In genomic region chr11:86940122-86940777, GRCh38 we compare ENCODE assay signal across 9 cellular contexts. TPM values are rescaled to one million over a fixed set of nuclear protein-coding genes. Genes with fewer than 3 reads are reported as not detected.
DNase-seq lines count a peak whose midpoint lies in the region; ATAC-seq, FAIRE-seq and TF ChIP-seq lines count a peak whose summit lies in the region.
"Had no signal": no experiment of that assay in that cellular context is flagged by ENCODE, and none has a peak within 500 bp of the region (broad histone marks: within the 10 kb centered on the region; RNA-seq: fewer than 3 reads in every experiment).

No MANE protein-coding gene starts in this region.

- no peak overlapping the region for H4K8ac ChIP-seq in H1 (ENCODE audit: extremely low read depth, insufficient read depth, low read length)
- peak overlapping the region; percentile 56 for H4K8ac ChIP-seq in mesenchymal stem cell (ENCODE audit: low read length)

- H2BK15ac ChIP-seq in H1 (ENCODE audit: low read length), result peak overlapping the region; percentile 7; the same call in 1 of the 2 replicates
- no peak overlapping the region for H2BK15ac ChIP-seq in mesenchymal stem cell (ENCODE audit: low read depth, poor library complexity, severe bottlenecking)

- no peak overlapping the region for H3K14ac ChIP-seq in H1 (ENCODE audit: insufficient read length)
- H3K14ac ChIP-seq in mesenchymal stem cell (ENCODE audit: low read length in 2 of 2), result no peak overlapping the region

- no peak overlapping the region for H3K23ac ChIP-seq in H1 (ENCODE audit: insufficient read length)
- H3K23ac ChIP-seq in mesenchymal stem cell (ENCODE audit: low read length in 2 of 2), result peak overlapping the region in 1 of 2 experiments; percentile 31

- TF ChIP-seq POLR2A in H1 (IDR thresholded peaks at IDR 0.05; ENCODE audit: control extremely low read depth in 1 of 2, low read depth in 2 of 2, low read length in 2 of 2), result no peak
- no peak for TF ChIP-seq POLR2A in testis (IDR thresholded peaks at IDR 0.05)

- H2AFZ ChIP-seq in H1 (ENCODE audit: low read length) (peak overlapping the region; percentile 60), mesenchymal stem cell (ENCODE audit: low read depth, low read length) (peak overlapping the region; percentile 51)

- H3K27ac ChIP-seq in H1 (ENCODE audit: low read depth, low read length), result no peak overlapping the region
- H3K27ac ChIP-seq in mesenchymal stem cell (ENCODE audit: low read length, poor library complexity, severe bottlenecking), result peak overlapping the region; percentile 35
- H3K27ac ChIP-seq in testis, result peak overlapping the region; percentile 72 to 80

- H3K4me2 ChIP-seq in H1 (ENCODE audit: insufficient read depth in 1 of 2, low read depth in 2 of 2, low read length in 2 of 2) (peak overlapping the region in 1 of 2 experiments; percentile 47; a peak in 1 of 4 replicates), mesenchymal stem cell (ENCODE audit: low read length, poor library complexity, severe bottlenecking) (no peak overlapping the region)

- H3K9me3 ChIP-seq in MG63 (no peaks in the 10 kb centered on the region), H1 (ENCODE audit: insufficient read depth in 2 of 2, low read depth in 1 of 2, low read length in 1 of 2) (no peaks in the 10 kb centered on the region), mesenchymal stem cell (ENCODE audit: control insufficient read depth, low read length) (no peaks in the 10 kb centered on the region), testis (no peaks in the 10 kb centered on the region)

- H3K56ac ChIP-seq in H1 (replicated peaks; ENCODE audit: insufficient read length, low read depth, low read length), result no peak overlapping the region

- peak overlapping the region; percentile 80 for H2BK5ac ChIP-seq in H1 (ENCODE audit: low read depth, low read length)
- no peak overlapping the region for H2BK5ac ChIP-seq in mesenchymal stem cell (ENCODE audit: low read depth, low read length, poor library complexity, severe bottlenecking)

- H2AK5ac ChIP-seq in H1 (ENCODE audit: low read depth, low read length), result no peak overlapping the region; the same call in 1 of the 2 replicates
- no peak overlapping the region for H2AK5ac ChIP-seq in mesenchymal stem cell (ENCODE audit: low read length, severe bottlenecking)

- H3K18ac ChIP-seq in H1 (ENCODE audit: extremely low read depth, low read length) (no peak overlapping the region), mesenchymal stem cell (ENCODE audit: low read depth in 1 of 2, low read length in 2 of 2) (peak overlapping the region; percentile 35 to 55)

- ATAC-seq in GM21526 (IDR thresholded peaks at IDR 0.05; ENCODE audit: low FRiP score, unreplicated experiment), result no peak

- H3K23me2 ChIP-seq in H1 (ENCODE audit: low read depth, low read length), result no peaks in the 10 kb centered on the region

- H3K36me3 ChIP-seq in MG63 (no peaks in the 10 kb centered on the region), H1 (ENCODE audit: control insufficient read depth in 2 of 4, insufficient read depth in 4 of 4, low read length in 3 of 4) (no peaks in the 10 kb centered on the region), mesenchymal stem cell (ENCODE audit: control insufficient read depth in 1 of 2, insufficient read depth in 2 of 2, low read depth in 1 of 2, low read length in 2 of 2) (peaks cover 3 to 11% of the 10 kb centered on the region in 2 experiments), testis (ENCODE audit: low read depth, missing control alignments) (no peaks in the 10 kb centered on the region)

- H2BK120ac ChIP-seq in H1 (replicated peaks; ENCODE audit: low read depth, low read length) (no peak overlapping the region), mesenchymal stem cell (ENCODE audit: low read depth, low read length) (no peak overlapping the region)

- no peak for FAIRE-seq in H1 (lab: Jason Lieb, UNC)
- FAIRE-seq: H54 had no signal

- H3K79me1 ChIP-seq in H1 (ENCODE audit: low read depth, low read length) (no peaks in the 10 kb centered on the region), mesenchymal stem cell (replicated peaks; ENCODE audit: low read length, poor library complexity, severe bottlenecking) (no peaks in the 10 kb centered on the region)

- TF ChIP-seq RAD21 in H1 (IDR thresholded peaks at IDR 0.05 in 1 of 2, conservative IDR thresholded peaks at IDR 0.05 in 1 of 2; ENCODE audit: low read depth in 2 of 2, low read length in 2 of 2), result peak in 1 of 2 experiments; percentile 1; a peak in 1 of 4 replicates

- DNase-seq in MG63, result peak; percentile 5
- DNase-seq in H1 (ENCODE audit: low read depth in 1 of 2, low spot score in 2 of 2), result no peak
- DNase-seq in mesenchymal stem cell, result peak; percentile 56
- peak; percentile 86 for DNase-seq in testis
- no peak for DNase-seq in NCI-H1105 treated with DMSO at 0.1 percent for 48 hours (lab: John Stamatoyannopoulos, UW)
- no peak for DNase-seq in NK-92 treated with Interleukin-12 subunit alpha and Interleukin-12 subunit beta, amount 100 ng/mL, for 24 hours (lab: John Stamatoyannopoulos, UW)
- no peak for DNase-seq in DMS153 (lab: John Stamatoyannopoulos, UW)

- WGBS in H1 (ENCODE audit: extremely low coverage in 1 of 2, insufficient coverage in 1 of 2, insufficient read length in 1 of 2, insufficient replicate concordance in 2 of 2, low coverage in 1 of 2, low lambda C conversion rate in 2 of 2, missing lambda C conversion rate in 1 of 2), 2 experiments, result 71% methylated on average over 11 of the region's 11 CpGs; no CpG with 5 or more reads in 1 of the 2 experiments
- WGBS in mesenchymal stem cell, result 43% methylated on average over 11 of the region's 11 CpGs
- WGBS in testis, 2 donors, result 26 to 49% methylated on average over 11 of the region's 11 CpGs

- no peak overlapping the region for H3K4me3 ChIP-seq in MG63
- H3K4me3 ChIP-seq in H1 (ENCODE audit: extremely low read depth in 1 of 4, insufficient read depth in 2 of 4, low read depth in 3 of 4, low read length in 4 of 4), result no peak overlapping the region
- peak overlapping the region in 1 of 2 experiments; percentile 65 for H3K4me3 ChIP-seq in mesenchymal stem cell (ENCODE audit: insufficient read depth in 1 of 2, low read depth in 1 of 2, low read length in 2 of 2)
- no peak overlapping the region for H3K4me3 ChIP-seq in testis

- 0 out of 2 replicates have a peak overlapping the region, but pooled peaks have one; percentile 32 for H2BK12ac ChIP-seq in H1 (ENCODE audit: low read depth, low read length)
- peak overlapping the region in 1 of 2 experiments; percentile 80 for H2BK12ac ChIP-seq in mesenchymal stem cell (ENCODE audit: low read length in 2 of 2)

- peaks cover 2 to 10% (median 5%) of the 10 kb centered on the region in 4 experiments; a peak in 4 of 7 replicates for H3K4me1 ChIP-seq in H1 (replicated peaks in 1 of 4; ENCODE audit: control insufficient read depth in 3 of 4, insufficient read depth in 4 of 4, low read length in 3 of 4)
- H3K4me1 ChIP-seq in mesenchymal stem cell (ENCODE audit: control insufficient read depth, insufficient read depth, low read depth, low read length), result peaks cover 6% of the 10 kb centered on the region
- H3K4me1 ChIP-seq in testis, result peaks cover 36% of the 10 kb centered on the region

- TF ChIP-seq CTCF in H1 (IDR thresholded peaks at IDR 0.05; ENCODE audit: control extremely low read depth in 1 of 3, insufficient read depth in 1 of 3, low read depth in 1 of 3, low read length in 3 of 3) (no peak), testis (IDR thresholded peaks at IDR 0.05) (peak in 2 of 3 experiments; percentile 20)

- no peaks in the 10 kb centered on the region for H3K79me2 ChIP-seq in H1 (ENCODE audit: control insufficient read depth in 1 of 2, insufficient read depth in 2 of 2, low read length in 2 of 2)

- no peaks in the 10 kb centered on the region for H3K27me3 ChIP-seq in MG63
- no peaks in the 10 kb centered on the region for H3K27me3 ChIP-seq in H1 (replicated peaks in 1 of 4; ENCODE audit: control insufficient read depth in 3 of 4, extremely low read depth in 1 of 4, insufficient read depth in 3 of 4, low read length in 3 of 4)
- no peaks in the 10 kb centered on the region for H3K27me3 ChIP-seq in mesenchymal stem cell (ENCODE audit: control insufficient read depth in 1 of 2, insufficient read depth in 1 of 2, low read length in 2 of 2)
- H3K27me3 ChIP-seq in testis, result no peaks in the 10 kb centered on the region

- no peak for TF ChIP-seq EP300 in H1 (IDR thresholded peaks at IDR 0.05; ENCODE audit: borderline replicate concordance in 1 of 2, low read depth in 2 of 2, low read length in 2 of 2)

- no peaks in the 10 kb centered on the region for H4K20me1 ChIP-seq in H1 (replicated peaks in 1 of 2; ENCODE audit: control insufficient read depth in 1 of 2, insufficient read depth in 2 of 2, low read length in 2 of 2)

- H4K91ac ChIP-seq in H1 (replicated peaks; ENCODE audit: insufficient read length, low read length), result no peak overlapping the region
- H4K91ac ChIP-seq in mesenchymal stem cell (ENCODE audit: low read length), result no peak overlapping the region

- intact Hi-C loops in testis (cut with DNase I; ENCODE audit: low total_unique reads), result no loop called here

- H2BK20ac ChIP-seq in H1 (ENCODE audit: low read length), result no peak overlapping the region

- H3K9ac ChIP-seq in H1 (replicated peaks in 1 of 4; ENCODE audit: extremely low read depth in 1 of 4, low read depth in 3 of 4, low read length in 3 of 4) (peak overlapping the region in 1 of 4 experiments; percentile 11; a peak in 1 of 7 replicates), mesenchymal stem cell (ENCODE audit: low read length) (peak overlapping the region; percentile 89)

- CTCF ChIA-PET in H1 (lab: Charles Lee; ENCODE audit: partially characterized antibody), result interaction anchor here (0.5 to 3.2 kb wide), 30 partner anchors 9 to 572 kb away, joined by 3 to 27 read pairs (median 4); no protein-coding TSS in a partner anchor

- POLR2A ChIA-PET in H1 (lab: Charles Lee; ENCODE audit: partially characterized antibody), result interaction anchor here (0.6 to 0.9 kb wide), 3 partner anchors 18 to 101 kb away, joined by 3 read pairs; no protein-coding TSS in a partner anchor

- H4K5ac ChIP-seq in H1 (ENCODE audit: insufficient read length, low read depth, low read length), result no peak overlapping the region

- no peak overlapping the region for H3K4ac ChIP-seq in H1 (replicated peaks; ENCODE audit: insufficient read length, low read depth, low read length)
- peak overlapping the region; percentile 22 to 37 for H3K4ac ChIP-seq in mesenchymal stem cell (ENCODE audit: low read depth in 1 of 2, low read length in 2 of 2)

RNA-seq across cellular contexts. Expression of gene FZD4, which starts 14.9 kb away (rescaled TPM):
- total RNA-seq in MG63 (2014; rRNA removed; shearing (Covaris generic); ENCODE audit: low replicate concordance), result 0.16 and 0.99 TPM in 2 replicates
- 6.8 and 7.1 TPM in 2 replicates for total RNA-seq in H1 (2021; fragmentation: NEBNext Ultra II Directional; extraction: Animal tissue kit (Norgen Biotek cat#: 25700))
- 3.0 and 3.1 TPM in 2 replicates for polyA plus RNA-seq in H1 (2011; rRNA removed)
- polyA plus RNA-seq in H1 (2011; cell fraction: cytosol; rRNA removed), result 3.3 TPM
- polyA plus RNA-seq in H1 (2011; cell fraction: nucleus; rRNA removed), result 2.1 TPM
- polyA plus RNA-seq in H1 (2012, experiment 1 of 2), result 2.5 to 3.6 TPM (median 3.0 TPM) in 4 replicates
- 0.35 TPM for polyA plus RNA-seq in H1 (2012, experiment 2 of 2)
- polyA plus RNA-seq in H1 (2013, experiment 1 of 2), result 6.1 TPM
- 6.4 TPM for polyA plus RNA-seq in H1 (2013, experiment 2 of 2)
- 6.1 and 6.8 TPM in 2 replicates for polyA minus RNA-seq in H1 (2011; rRNA and poly(A)+ RNA removed)
- 3.4 TPM for polyA minus RNA-seq in H1 (2011; cell fraction: cytosol; rRNA and poly(A)+ RNA removed)
- 5.1 TPM for polyA minus RNA-seq in H1 (2011; cell fraction: nucleus; rRNA and poly(A)+ RNA removed)
- 3.3 TPM for polyA plus RNA-seq in mesenchymal stem cell (2013, experiment 1 of 2)
- 3.2 TPM for polyA plus RNA-seq in mesenchymal stem cell (2013, experiment 2 of 2)
- 10 to 100 TPM; 31.2 to 31.9 TPM for total RNA-seq in testis
- polyA plus RNA-seq in testis (ENCODE audit: insufficient read depth, low read depth, low replicate concordance), result 14.8 TPM

Comparison
In these comparisons a context has a peak if more than half of its experiments do, and no peak if none do; other contexts are left out.
1. DNase-seq: peak in MG63 (single experiment), mesenchymal stem cell (single experiment) and testis (single experiment); none in H1 (0 of 2), NCI-H1105 treated with DMSO at 0.1 percent for 48 hours (single experiment), NK-92 treated with Interleukin-12 subunit alpha and Interleukin-12 subunit beta, amount 100 ng/mL, for 24 hours (single experiment) and DMS153 (single experiment).
2. CTCF ChIP-seq: peak in testis (2 of 3); none in H1 (0 of 3).